12 cellular contexts compared by ENCODE assay signal in the genomic region with DNA sequence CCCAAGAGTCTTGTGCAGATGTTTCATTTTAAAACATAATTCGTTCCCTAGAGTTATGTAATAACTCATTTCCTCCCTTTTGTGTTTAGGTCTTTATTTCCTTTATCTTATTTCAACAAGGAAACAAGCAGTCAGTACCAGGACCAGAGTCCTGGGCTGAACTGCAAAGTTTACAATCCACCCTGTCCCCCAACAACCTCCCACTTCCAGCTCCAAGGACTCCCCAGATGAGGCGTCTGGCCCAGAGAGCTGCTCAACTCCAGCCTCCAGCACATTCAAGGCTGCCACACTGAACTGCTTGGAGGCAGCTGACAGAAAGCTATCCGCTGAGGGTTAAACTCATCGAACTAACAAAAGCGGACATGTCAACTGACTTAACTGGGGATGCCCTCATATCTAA. TPM values are rescaled to one million over a fixed set of nuclear protein-coding genes. Genes with fewer than 3 reads are reported as not detected.
DNase-seq lines count a peak whose midpoint lies in the region; ATAC-seq and TF ChIP-seq lines count a peak whose summit lies in the region.
"Had no signal": no experiment of that assay in that cellular context is flagged by ENCODE, and none has a peak within 500 bp of the region (broad histone marks: within the 10 kb centered on the region; RNA-seq: fewer than 3 reads in every experiment).

No MANE protein-coding gene starts in this region.

- H3K4me1 ChIP-seq in right cardiac atrium (ENCODE audit: control insufficient read depth, insufficient read depth, low read length) (peaks cover 20% of the 10 kb centered on the region), mucosa of stomach (ENCODE audit: control insufficient read depth, insufficient read depth, low read length) (peaks cover 53% of the 10 kb centered on the region), vagina (peaks cover 75% of the 10 kb centered on the region), gastrocnemius medialis (peaks cover 56 to 63% of the 10 kb centered on the region in 2 donors)

- H3K4me3 Mint-ChIP-seq in central memory CD8-positive, alpha-beta T cell: no peak overlapping the region
- H3K4me3 Mint-ChIP-seq: activated T-helper 1 cell treated with anti-CD3 and anti-CD28 coated beads, Interleukin-12 subunit alpha, Interleukin-12 subunit beta, Interleukin-2, Interleukin-4 antibody, amounts not matched to agents 30 ng/mL and 10 ng/mL and 1 ng/mL, durations not matched to agents 14 hours and 24 hours and 36 hours had no signal

- H3K27me3 ChIP-seq in right cardiac atrium (ENCODE audit: control insufficient read depth, insufficient read depth) (no peaks in the 10 kb centered on the region), mucosa of stomach (ENCODE audit: control insufficient read depth, insufficient read depth, low read length) (no peaks in the 10 kb centered on the region), vagina (no peaks in the 10 kb centered on the region), gastrocnemius medialis (no peaks in the 10 kb centered on the region)

- no peak for ATAC-seq in right cardiac atrium
- no peak for ATAC-seq in central memory CD8-positive, alpha-beta T cell (replicated peaks; ENCODE audit: extremely low read depth, poor library complexity, severe bottlenecking)
- no peak for ATAC-seq in gastrocnemius medialis
- ATAC-seq in sciatic nerve: no peak
- no peak for ATAC-seq in HG03342 (IDR thresholded peaks at IDR 0.05; ENCODE audit: unreplicated experiment)
- ATAC-seq: HCT116, K562 had no signal

- peak overlapping the region; percentile 51 for H3K27ac Mint-ChIP-seq in central memory CD8-positive, alpha-beta T cell (ENCODE audit: low read depth)
- H3K27ac Mint-ChIP-seq: activated T-helper 1 cell treated with anti-CD3 and anti-CD28 coated beads, Interleukin-12 subunit alpha, Interleukin-12 subunit beta, Interleukin-2, Interleukin-4 antibody, amounts not matched to agents 30 ng/mL and 10 ng/mL and 1 ng/mL, durations not matched to agents 14 hours and 24 hours and 36 hours had no signal

- H3K27ac ChIP-seq in right cardiac atrium (ENCODE audit: low read length) (peak overlapping the region; percentile 51), vagina (peak overlapping the region; percentile 10), gastrocnemius medialis (peak overlapping the region in 2 of 4 donors; percentile 13 to 32)

- H3K9me3 Mint-ChIP-seq in central memory CD8-positive, alpha-beta T cell: no peaks in the 10 kb centered on the region
- H3K9me3 Mint-ChIP-seq: activated T-helper 1 cell treated with anti-CD3 and anti-CD28 coated beads, Interleukin-12 subunit alpha, Interleukin-12 subunit beta, Interleukin-2, Interleukin-4 antibody, amounts not matched to agents 30 ng/mL and 10 ng/mL and 1 ng/mL, durations not matched to agents 14 hours and 24 hours and 36 hours had no signal

- no peak for TF ChIP-seq CTCF in vagina (IDR thresholded peaks at IDR 0.05)
- TF ChIP-seq CTCF in gastrocnemius medialis (IDR thresholded peaks at IDR 0.05 in 4 of 5, conservative IDR thresholded peaks at IDR 0.05 in 1 of 5): no peak

- in situ Hi-C loops in gastrocnemius medialis (cut with MboI; ENCODE audit: low sequenced_read_pairs in 4 of 4): no loop called here

- DNase-seq in right cardiac atrium (no peak), cardiac septum (ENCODE audit: low spot score) (no peak), vagina (ENCODE audit: extremely low spot score in 2 of 2) (no peak), gastrocnemius medialis (no peak), sciatic nerve (ENCODE audit: low spot score) (no peak)
- DNase-seq in central memory CD8-positive, alpha-beta T cell (ENCODE audit: low spot score in 2 of 2): no peak
- DNase-seq: NCI-H2081 had no signal

- intact Hi-C loops in right cardiac atrium (cut with DNase I) (no loop called here), cardiac septum (cut with DNase I) (no loop called here), vagina (cut with DNase I) (no loop called here), gastrocnemius medialis (cut with DNase I; ENCODE audit: low total_unique reads) (loop anchor here (10.0 kb wide), 1 partner anchor 75 kb away; no protein-coding TSS in a partner anchor), sciatic nerve (cut with DNase I) (no loop called here)

- H3K9ac ChIP-seq in mucosa of stomach (ENCODE audit: low read length): peak overlapping the region; percentile 19

- no peaks in the 10 kb centered on the region for H3K36me3 ChIP-seq in mucosa of stomach (ENCODE audit: control insufficient read depth, insufficient read depth, low read length)
- H3K36me3 ChIP-seq in vagina: peaks cover 0 to 10% of the 10 kb centered on the region in 2 donors
- no peaks in the 10 kb centered on the region for H3K36me3 ChIP-seq in gastrocnemius medialis

- H3K4me1 Mint-ChIP-seq in central memory CD8-positive, alpha-beta T cell: peaks cover 50% of the 10 kb centered on the region

- H3K36me3 Mint-ChIP-seq in central memory CD8-positive, alpha-beta T cell (ENCODE audit: insufficient read depth): peaks cover 45% of the 10 kb centered on the region

- no peaks in the 10 kb centered on the region for H3K27me3 Mint-ChIP-seq in central memory CD8-positive, alpha-beta T cell

- 47% methylated on average over 5 of the region's 5 CpGs for WGBS in right cardiac atrium

- H3K4me3 ChIP-seq in right cardiac atrium (ENCODE audit: low read length): no peak overlapping the region
- H3K4me3 ChIP-seq in mucosa of stomach (ENCODE audit: low read length): no peak overlapping the region
- no peak overlapping the region for H3K4me3 ChIP-seq in vagina
- no peak overlapping the region for H3K4me3 ChIP-seq in gastrocnemius medialis
- H3K4me3 ChIP-seq: K562 had no signal

- TF ChIP-seq POLR2A in vagina (IDR thresholded peaks at IDR 0.05) (no peak), gastrocnemius medialis (IDR thresholded peaks at IDR 0.05) (no peak)

- H3K9me3 ChIP-seq in right cardiac atrium (ENCODE audit: control insufficient read depth, low read length) (no peaks in the 10 kb centered on the region), mucosa of stomach (ENCODE audit: control insufficient read depth, low read length) (no peaks in the 10 kb centered on the region), vagina (no peaks in the 10 kb centered on the region), gastrocnemius medialis (no peaks in the 10 kb centered on the region)

RNA-seq across cellular contexts. Expression of a gene that starts 4.5 kb away (rescaled TPM):
- 10 to 100 TPM; 33.2 to 44.7 (median 38.7) TPM for total RNA-seq in right cardiac atrium
- polyA plus RNA-seq in right cardiac atrium: 20.8 TPM
- 34.9 TPM for total RNA-seq in cardiac septum
- total RNA-seq in vagina: 34.9 TPM
- total RNA-seq in gastrocnemius medialis: 10 to 100 TPM; 19.7 to 28.7 (median 23.0) TPM
- total RNA-seq in sciatic nerve: 81.5 TPM

RNA-seq across cellular contexts. Expression of a gene that starts 30.2 kb away (rescaled TPM):
- total RNA-seq in right cardiac atrium: 1 to 10 TPM in 1 of 4 donors, under 1 TPM in 2, not detected in 1; 0.40 to 1.1 (median 0.47) TPM
- 0.16 TPM for polyA plus RNA-seq in right cardiac atrium
- 0.51 TPM for total RNA-seq in cardiac septum
- total RNA-seq in vagina: not detected
- total RNA-seq in gastrocnemius medialis: not detected
- total RNA-seq in sciatic nerve: 0.45 TPM

RNA-seq across cellular contexts. Expression of a gene that starts 39.0 kb away (rescaled TPM):
- total RNA-seq in right cardiac atrium (100 to 1,000 TPM; 343 to 487 (median 377) TPM), cardiac septum (428 TPM), vagina (174 TPM), gastrocnemius medialis (100 to 1,000 TPM in 2 of 4 donors, 10 to 100 TPM in 2; 44.3 to 163 (median 105) TPM), sciatic nerve (241 TPM)
- polyA plus RNA-seq in right cardiac atrium: 322 TPM

RNA-seq across cellular contexts. Expression of a gene that starts 56.5 kb away (rescaled TPM):
- total RNA-seq in right cardiac atrium (1 to 10 TPM; 3.3 to 5.0 (median 4.3) TPM), cardiac septum (1.9 TPM), vagina (4.4 TPM), gastrocnemius medialis (10 to 100 TPM in 1 of 4 donors, 1 to 10 TPM in 1, under 1 TPM in 1, not detected in 1; 0.84 to 13.4 (median 1.7) TPM), sciatic nerve (7.8 TPM)
- 4.8 TPM for polyA plus RNA-seq in right cardiac atrium
